Comparison of ENCODE assay signal across 1 cellular context in genomic region chr6:42340516-42340915, GRCh38.
TF ChIP-seq lines count a peak whose summit lies in the region.

No MANE protein-coding gene starts in this region.

TF ChIP-seq in A549, 52 proteins besides CTCF, POLR2A, EP300 and RAD21 (continued from another document):
- TF ChIP-seq, protein P1, sequence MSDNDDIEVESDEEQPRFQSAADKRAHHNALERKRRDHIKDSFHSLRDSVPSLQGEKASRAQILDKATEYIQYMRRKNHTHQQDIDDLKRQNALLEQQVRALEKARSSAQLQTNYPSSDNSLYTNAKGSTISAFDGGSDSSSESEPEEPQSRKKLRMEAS (IDR thresholded peaks at IDR 0.05), result no peak
- TF ChIP-seq BHLHE40 (IDR thresholded peaks at IDR 0.05; ENCODE audit: low read depth, low read length), result no peak
- no peak for TF ChIP-seq ZNF302 (CRISPR knock-in tag; IDR thresholded peaks at IDR 0.05)
- no peak for TF ChIP-seq HOXB5 (CRISPR knock-in tag; IDR thresholded peaks at IDR 0.05)
- no peak for TF ChIP-seq ATOH8 (CRISPR knock-in tag; IDR thresholded peaks at IDR 0.05; ENCODE audit: low read depth)
- TF ChIP-seq, protein P2, sequence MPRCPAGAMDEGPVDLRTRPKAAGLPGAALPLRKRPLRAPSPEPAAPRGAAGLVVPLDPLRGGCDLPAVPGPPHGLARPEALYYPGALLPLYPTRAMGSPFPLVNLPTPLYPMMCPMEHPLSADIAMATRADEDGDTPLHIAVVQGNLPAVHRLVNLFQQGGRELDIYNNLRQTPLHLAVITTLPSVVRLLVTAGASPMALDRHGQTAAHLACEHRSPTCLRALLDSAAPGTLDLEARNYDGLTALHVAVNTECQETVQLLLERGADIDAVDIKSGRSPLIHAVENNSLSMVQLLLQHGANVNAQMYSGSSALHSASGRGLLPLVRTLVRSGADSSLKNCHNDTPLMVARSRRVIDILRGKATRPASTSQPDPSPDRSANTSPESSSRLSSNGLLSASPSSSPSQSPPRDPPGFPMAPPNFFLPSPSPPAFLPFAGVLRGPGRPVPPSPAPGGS (IDR thresholded peaks at IDR 0.05), result no peak
- no peak for TF ChIP-seq ESRRA (IDR thresholded peaks at IDR 0.05; ENCODE audit: borderline replicate concordance, low read length)
- no peak for TF ChIP-seq PHF8 (IDR thresholded peaks at IDR 0.05; ENCODE audit: borderline replicate concordance, low read depth)
- no peak for TF ChIP-seq ZFP36 (IDR thresholded peaks at IDR 0.05; ENCODE audit: borderline replicate concordance, partially characterized antibody)
